ENCODE assay signal across 10 cellular contexts in the genomic region with DNA sequence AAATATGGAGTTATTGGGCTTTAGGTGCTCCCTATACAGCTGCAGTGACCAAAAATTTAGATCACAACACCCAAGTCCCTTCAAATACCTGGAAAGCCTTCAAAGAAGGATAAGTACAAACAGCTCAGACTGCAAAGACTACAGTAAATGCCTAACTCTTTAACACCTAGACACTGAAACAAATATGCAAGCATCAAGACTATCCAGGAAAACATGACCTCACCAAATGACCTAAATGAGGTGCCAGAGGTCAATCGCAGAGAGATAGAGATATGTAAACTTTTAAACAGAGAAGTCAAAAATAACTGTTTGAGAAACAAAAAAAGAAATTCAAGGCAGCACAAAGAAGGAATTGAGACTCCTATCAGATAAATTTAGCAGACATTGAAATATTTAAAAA.
"Had no signal": no experiment of that assay in that cellular context is flagged by ENCODE, and none has a peak within 500 bp of the region (broad histone marks: within the 10 kb centered on the region; RNA-seq: fewer than 3 reads in every experiment).

No MANE protein-coding gene starts in this region.

- H3K9me3 ChIP-seq: HAP-1 had no signal

- H3K4me3 Mint-ChIP-seq: HFFc6 had no signal

- ATAC-seq: HCT116, K562 had no signal

- H3K9ac ChIP-seq: GM23248 had no signal

- H2AFZ ChIP-seq: GM23248 had no signal

- DNase-seq: GM23248, GOT3, H7, HFFc6, IMR-90, KG1 had no signal

- H3K27ac ChIP-seq: GM23248, HL-60 had no signal

- H3K36me3 ChIP-seq: HAP-1 had no signal

- H3K4me1 ChIP-seq: HAP-1 had no signal

- H3K4me3 ChIP-seq: GM23248, HAP-1, K562 had no signal

- H3K27ac Mint-ChIP-seq: HFFc6 had no signal

- H3K9me3 Mint-ChIP-seq: HFFc6 had no signal
